Comparison of ENCODE assay signal across 9 cellular contexts in genomic region chr3:195271859-195272243, GRCh38. TPM values are rescaled to one million over a fixed set of nuclear protein-coding genes. Genes with fewer than 3 reads are reported as not detected.
A peak's percentile ranks its signal among the peaks of the same experiment; 100 is the strongest.
DNase-seq lines count a peak whose midpoint lies in the region; ATAC-seq and TF ChIP-seq lines count a peak whose summit lies in the region.
"Had no signal": no experiment of that assay in that cellular context is flagged by ENCODE, and none has a peak within 500 bp of the region (broad histone marks: within the 10 kb centered on the region; RNA-seq: fewer than 3 reads in every experiment).

No MANE protein-coding gene starts in this region.

- no peak for TF ChIP-seq CTCF in stomach (IDR thresholded peaks at IDR 0.05)

- H3K9me3 ChIP-seq in iPS-18c (ENCODE audit: control insufficient read depth, insufficient read depth, low read length) (no peaks in the 10 kb centered on the region), stomach (no peaks in the 10 kb centered on the region)
- H3K9me3 ChIP-seq: body of pancreas had no signal

- H3K27me3 ChIP-seq in stomach = no peaks in the 10 kb centered on the region
- H3K27me3 ChIP-seq: body of pancreas had no signal

- DNase-seq in NCI-H82 (lab: John Stamatoyannopoulos, UW) (peak; percentile 69), NCI-H82 treated with DMSO at 0.1 percent for 48 hours (lab: John Stamatoyannopoulos, UW; ENCODE audit: unreplicated experiment) (no peak), stomach (no peak), NCI-H2171 treated with DMSO at 0.1 percent for 48 hours (lab: John Stamatoyannopoulos, UW) (no peak)
- no peak for DNase-seq in activated CD8-positive, alpha-beta T cell treated with anti-CD3 and anti-CD28 coated beads, Interleukin-2, amount 10 ng/mL, durations not matched to agents 7 days and 5 days
- DNase-seq in activated CD4-positive, alpha-beta T cell treated with anti-CD3 and anti-CD28 coated beads, Interleukin-2, amount 50 U/mL, for 1 hour = no peak

- intact Hi-C loops in stomach (cut with DNase I; ENCODE audit: low total_unique reads) = loop anchor here (5.0 to 10.0 kb wide), 2 partner anchors 183 to 250 kb away; no protein-coding TSS in a partner anchor

- no peak for TF ChIP-seq POLR2A in stomach (IDR thresholded peaks at IDR 0.05)

- POLR2A ChIA-PET in activated CD8-positive, alpha-beta T cell treated with anti-CD3 and anti-CD28 coated beads, Interleukin-2, amount 10 ng/mL, durations not matched to agents 7 days and 5 days (lab: Charles Lee) = interaction anchor here (1.0 to 1.6 kb wide), 7 partner anchors 170 to 599 kb away, joined by 3 to 7 read pairs (median 5); partner anchors contain the start of genes LSG1 and PPP1R2

- no peak for TF ChIP-seq EP300 in stomach (IDR thresholded peaks at IDR 0.05)

- H3K27ac Mint-ChIP-seq in activated CD8-positive, alpha-beta T cell treated with anti-CD3 and anti-CD28 coated beads, Interleukin-2, amount 10 ng/mL, durations not matched to agents 7 days and 5 days = peak overlapping the region; percentile 86

- peak; percentile 2 for ATAC-seq in activated CD8-positive, alpha-beta T cell treated with anti-CD3 and anti-CD28 coated beads, Interleukin-2, amount 10 ng/mL, durations not matched to agents 7 days and 5 days
- no peak for ATAC-seq in HG03457 (IDR thresholded peaks at IDR 0.05; ENCODE audit: unreplicated experiment)

- peak overlapping the region; percentile 77 for H3K4me3 Mint-ChIP-seq in activated CD8-positive, alpha-beta T cell treated with anti-CD3 and anti-CD28 coated beads, Interleukin-2, amount 10 ng/mL, durations not matched to agents 7 days and 5 days

- peak overlapping the region; percentile 86 to 94 (median 89) for H3K27ac ChIP-seq in stomach

- 1 to 6% (median 2%) methylated on average over 3 of the region's 3 CpGs for WGBS in stomach, 5 donors

- H3K4me3 ChIP-seq in iPS-18c (ENCODE audit: insufficient read depth, low read depth, low read length) (peak overlapping the region; percentile 93; the same call in 1 of the 2 replicates), stomach (peak overlapping the region; percentile 84 to 92 (median 86))

- peaks cover 18 to 39% (median 25%) of the 10 kb centered on the region in 4 donors for H3K4me1 ChIP-seq in stomach

- peaks cover 32% of the 10 kb centered on the region for H3K4me1 Mint-ChIP-seq in activated CD8-positive, alpha-beta T cell treated with anti-CD3 and anti-CD28 coated beads, Interleukin-2, amount 10 ng/mL, durations not matched to agents 7 days and 5 days (ENCODE audit: low read depth)

- peaks cover 10% of the 10 kb centered on the region for H3K36me3 Mint-ChIP-seq in activated CD8-positive, alpha-beta T cell treated with anti-CD3 and anti-CD28 coated beads, Interleukin-2, amount 10 ng/mL, durations not matched to agents 7 days and 5 days (ENCODE audit: low read depth)

- CTCF ChIA-PET in activated CD8-positive, alpha-beta T cell treated with anti-CD3 and anti-CD28 coated beads, Interleukin-2, amount 10 ng/mL, durations not matched to agents 7 days and 5 days (lab: Charles Lee) = interaction anchor here (0.7 to 10.1 kb wide), 42 partner anchors 10 to 636 kb away, joined by 3 to 258 read pairs (median 9); partner anchors contain the start of genes ACAP2, FAM43A, LSG1 and PPP1R2

- peaks cover 0 to 1% (median 0%) of the 10 kb centered on the region in 4 donors for H3K36me3 ChIP-seq in stomach

- H3K27me3 Mint-ChIP-seq in activated CD8-positive, alpha-beta T cell treated with anti-CD3 and anti-CD28 coated beads, Interleukin-2, amount 10 ng/mL, durations not matched to agents 7 days and 5 days (ENCODE audit: low read depth) = no peaks in the 10 kb centered on the region

- no peaks in the 10 kb centered on the region for H3K9me3 Mint-ChIP-seq in activated CD8-positive, alpha-beta T cell treated with anti-CD3 and anti-CD28 coated beads, Interleukin-2, amount 10 ng/mL, durations not matched to agents 7 days and 5 days (ENCODE audit: insufficient read depth)

RNA-seq across cellular contexts. Expression of gene XXYLT1, which starts 0.9 kb away (rescaled TPM):
- 10 to 100 TPM; 10.8 to 13.3 TPM for total RNA-seq in activated CD8-positive, alpha-beta T cell treated with anti-CD3 and anti-CD28 coated beads, Interleukin-2, amount 10 ng/mL, durations not matched to agents 7 days and 5 days
- 10 to 100 TPM in 4 of 5 donors, not detected in 1; 11.4 to 41.5 (median 13.8) TPM for total RNA-seq in stomach
- 1 to 10 TPM; 2.1 to 6.9 (median 2.6) TPM for polyA plus RNA-seq in stomach
